ENCODE assay signal across 17 cellular contexts in genomic region chr4:187128226-187128625, GRCh38.
A peak's percentile ranks its signal among the peaks of the same experiment; 100 is the strongest.
DNase-seq lines count a peak whose midpoint lies in the region; ATAC-seq and TF ChIP-seq lines count a peak whose summit lies in the region.
"Had no signal": no experiment of that assay in that cellular context is flagged by ENCODE, and none has a peak within 500 bp of the region (broad histone marks: within the 10 kb centered on the region; RNA-seq: fewer than 3 reads in every experiment).

No MANE protein-coding gene starts in this region.

- in situ Hi-C loops in brain microvascular endothelial cell (cut with HindIII; ENCODE audit: low pct_ligation_motif_present, low sequenced_read_pairs), result no loop called here

- H3K4me1 Mint-ChIP-seq in naive thymus-derived CD8-positive, alpha-beta T cell, result no peaks in the 10 kb centered on the region
- H3K4me1 Mint-ChIP-seq: CD8-positive, alpha-beta memory T cell; stimulated activated effector memory CD8-positive, alpha-beta T cell treated with anti-CD3 and anti-CD28 coated beads, Interleukin-12 subunit alpha, Interleukin-12 subunit beta, amount 100 ng/mL, for 72 hours had no signal

- H3K36me3 ChIP-seq in brain microvascular endothelial cell (replicated peaks) (no peaks in the 10 kb centered on the region), kidney epithelial cell (ENCODE audit: control insufficient read depth, insufficient read depth, low read length) (no peaks in the 10 kb centered on the region)

- H3K27ac Mint-ChIP-seq in naive thymus-derived CD8-positive, alpha-beta T cell, result no peak overlapping the region
- H3K27ac Mint-ChIP-seq: activated CD4-positive, alpha-beta memory T cell treated with anti-CD3 and anti-CD28 coated beads for 36 hours; activated T-helper 1 cell treated with anti-CD3 and anti-CD28 coated beads, Interleukin-12 subunit alpha, Interleukin-12 subunit beta, Interleukin-2, Interleukin-4 antibody, amounts not matched to agents 30 ng/mL and 10 ng/mL and 1 ng/mL, durations not matched to agents 14 hours and 24 hours and 36 hours; stimulated activated effector memory CD8-positive, alpha-beta T cell treated with anti-CD3 and anti-CD28 coated beads, Interleukin-12 subunit alpha, Interleukin-12 subunit beta, amount 100 ng/mL, for 72 hours had no signal

- POLR2A ChIA-PET in naive thymus-derived CD8-positive, alpha-beta T cell (lab: Charles Lee), result no interaction called here

- peak; percentile 86 for DNase-seq in HPDE6-E6E7 (ENCODE audit: extremely low spot score)
- peak; percentile 64 for DNase-seq in brain microvascular endothelial cell
- DNase-seq in kidney epithelial cell (ENCODE audit: low read depth), result peak; percentile 61
- DNase-seq in inferior parietal cortex (ENCODE audit: extremely low spot score), result no peak
- DNase-seq in naive thymus-derived CD8-positive, alpha-beta T cell, result no peak
- DNase-seq in putamen (ENCODE audit: low spot score), result no peak
- DNase-seq: activated CD4-positive, alpha-beta memory T cell treated with anti-CD3 and anti-CD28 coated beads for 36 hours; CD8-positive, alpha-beta memory T cell; dermis blood vessel endothelial cell; HCEC 1CT; Karpas-422; NCI-H1694 treated with DMSO at 0.1 percent for 48 hours; NCI-H69; stimulated activated CD4-positive, alpha-beta T cell treated with anti-CD3 and anti-CD28 coated beads, Interleukin-4, amount 100 ng/mL, for 4 hours had no signal

- H3K36me3 Mint-ChIP-seq in naive thymus-derived CD8-positive, alpha-beta T cell, result no peaks in the 10 kb centered on the region
- H3K36me3 Mint-ChIP-seq: activated CD4-positive, alpha-beta memory T cell treated with anti-CD3 and anti-CD28 coated beads for 36 hours; CD8-positive, alpha-beta memory T cell; stimulated activated effector memory CD8-positive, alpha-beta T cell treated with anti-CD3 and anti-CD28 coated beads, Interleukin-12 subunit alpha, Interleukin-12 subunit beta, amount 100 ng/mL, for 72 hours had no signal

- H3K27me3 ChIP-seq in brain microvascular endothelial cell (replicated peaks), result no peaks in the 10 kb centered on the region
- H3K27me3 ChIP-seq in kidney epithelial cell (ENCODE audit: control insufficient read depth, insufficient read depth, low read length), result no peaks in the 10 kb centered on the region

- H3K4me3 ChIP-seq in brain microvascular endothelial cell (ENCODE audit: low read depth, low read length) (no peak overlapping the region), kidney epithelial cell (ENCODE audit: low read depth, low read length) (no peak overlapping the region)

- H3K27me3 Mint-ChIP-seq in naive thymus-derived CD8-positive, alpha-beta T cell, result no peaks in the 10 kb centered on the region
- H3K27me3 Mint-ChIP-seq: activated CD4-positive, alpha-beta memory T cell treated with anti-CD3 and anti-CD28 coated beads for 36 hours; CD8-positive, alpha-beta memory T cell had no signal

- H3K9me3 Mint-ChIP-seq in naive thymus-derived CD8-positive, alpha-beta T cell, result peaks cover 0 to 29% (median 9%) of the 10 kb centered on the region in 9 donors

- H3K4me3 Mint-ChIP-seq in naive thymus-derived CD8-positive, alpha-beta T cell, result no peak overlapping the region
- H3K4me3 Mint-ChIP-seq: activated CD4-positive, alpha-beta memory T cell treated with anti-CD3 and anti-CD28 coated beads for 36 hours; activated T-helper 1 cell treated with anti-CD3 and anti-CD28 coated beads, Interleukin-12 subunit alpha, Interleukin-12 subunit beta, Interleukin-2, Interleukin-4 antibody, amounts not matched to agents 30 ng/mL and 10 ng/mL and 1 ng/mL, durations not matched to agents 14 hours and 24 hours and 36 hours; CD8-positive, alpha-beta memory T cell; stimulated activated effector memory CD8-positive, alpha-beta T cell treated with anti-CD3 and anti-CD28 coated beads, Interleukin-12 subunit alpha, Interleukin-12 subunit beta, amount 100 ng/mL, for 72 hours had no signal

- no peak for ATAC-seq in GM19395 (IDR thresholded peaks at IDR 0.05; ENCODE audit: unreplicated experiment)
- ATAC-seq in naive thymus-derived CD8-positive, alpha-beta T cell, result no peak
- ATAC-seq: stimulated activated effector memory CD8-positive, alpha-beta T cell treated with anti-CD3 and anti-CD28 coated beads, Interleukin-12 subunit alpha, Interleukin-12 subunit beta, amount 100 ng/mL, for 72 hours had no signal

- TF ChIP-seq CTCF in brain microvascular endothelial cell (IDR thresholded peaks at IDR 0.05; ENCODE audit: low read depth, low read length, missing control alignments), result no peak
- no peak for TF ChIP-seq CTCF in kidney epithelial cell (IDR thresholded peaks at IDR 0.05; ENCODE audit: insufficient read depth, low read length, poor library complexity, severe bottlenecking)

- peak overlapping the region; percentile 74 for H3K27ac ChIP-seq in brain microvascular endothelial cell

Comparison
In these comparisons a context has a peak if more than half of its experiments do, and no peak if none do; other contexts are left out.
1. DNase-seq: peak in HPDE6-E6E7 (single experiment), brain microvascular endothelial cell (single experiment) and kidney epithelial cell (single experiment); none in inferior parietal cortex (single experiment), naive thymus-derived CD8-positive, alpha-beta T cell (0 of 10) and putamen (single experiment).